ENCODE assay signal across 1 cellular context in the genomic region with DNA sequence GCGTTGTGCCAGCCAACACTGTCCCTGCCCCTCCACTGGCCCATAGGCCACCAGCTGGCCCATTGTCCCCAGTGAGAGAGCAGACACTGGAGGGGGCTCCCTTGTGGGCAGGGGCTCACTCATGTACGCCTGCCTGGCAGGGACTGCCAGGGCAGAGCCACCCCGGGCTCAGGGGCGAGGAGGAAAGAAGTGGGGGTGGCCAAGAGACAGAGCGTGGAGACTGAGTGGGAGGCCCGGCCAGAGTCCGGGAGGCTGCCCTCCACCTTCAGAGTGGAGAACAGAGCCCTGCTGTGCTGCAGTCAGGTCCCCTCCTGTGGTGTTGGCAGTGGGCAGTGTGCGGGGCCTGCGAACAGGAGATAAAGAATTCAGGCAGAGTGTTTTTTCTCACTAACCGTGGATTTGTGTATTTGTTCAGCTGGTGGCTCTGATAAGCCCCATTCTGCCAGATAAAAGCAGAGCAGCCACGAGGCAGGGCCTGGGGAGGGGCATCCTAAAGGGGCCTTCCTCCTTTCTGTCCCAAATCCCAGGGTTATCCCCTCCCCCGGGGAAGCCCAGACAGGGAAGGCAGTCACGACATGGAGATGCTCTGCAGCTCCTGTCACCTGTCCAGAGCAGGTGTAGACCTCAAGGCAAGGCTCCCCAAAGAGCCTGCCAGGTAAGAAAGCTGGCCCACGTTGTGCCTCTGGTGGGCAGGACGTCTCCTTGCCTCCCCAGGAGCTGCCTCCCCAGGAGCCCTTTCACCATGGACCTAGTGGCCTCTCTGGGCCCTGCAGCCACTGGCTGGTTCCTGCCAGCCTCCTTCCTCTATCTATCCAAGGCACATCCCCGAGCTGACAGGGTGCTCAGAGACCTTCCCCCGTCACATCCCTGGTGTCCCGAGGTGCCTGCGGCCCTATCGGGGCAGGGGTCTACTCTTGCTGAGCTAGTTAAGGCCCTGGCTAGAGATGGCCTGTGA.
TF ChIP-seq lines count a peak whose summit lies in the region.

No MANE protein-coding gene starts in this region.

TF ChIP-seq in IMR-90, 13 proteins besides CTCF, POLR2A, EP300 and RAD21 (continued from another document):
- no peak for TF ChIP-seq ELK1 (IDR thresholded peaks at IDR 0.05; ENCODE audit: borderline replicate concordance, low read depth, low read length)
- no peak for TF ChIP-seq CEBPB (IDR thresholded peaks at IDR 0.05; ENCODE audit: low read depth, low read length)
- TF ChIP-seq MXI1 (IDR thresholded peaks at IDR 0.05; ENCODE audit: borderline replicate concordance, low read depth, low read length): no peak
- TF ChIP-seq MAFK (IDR thresholded peaks at IDR 0.05; ENCODE audit: low read depth, low read length): no peak
- no peak for TF ChIP-seq RCOR1 (IDR thresholded peaks at IDR 0.05; ENCODE audit: insufficient replicate concordance, low read length)
- TF ChIP-seq RFX5 (IDR thresholded peaks at IDR 0.05; ENCODE audit: low read depth, low read length): no peak
- no peak for TF ChIP-seq MAZ (IDR thresholded peaks at IDR 0.05; ENCODE audit: borderline replicate concordance, low read depth, low read length)
